In genomic region chr2:81181845-81182244, GRCh38 we compare ENCODE assay signal across 27 cellular contexts.
"Had no signal": no experiment of that assay in that cellular context is flagged by ENCODE, and none has a peak within 500 bp of the region (broad histone marks: within the 10 kb centered on the region; RNA-seq: fewer than 3 reads in every experiment).

No MANE protein-coding gene starts in this region.

- FAIRE-seq: colon, endometrium, endothelial cell of umbilical vein, frontal cortex had no signal

- ATAC-seq: effector memory CD8-positive, alpha-beta T cell; esophagus mucosa; foreskin keratinocyte; gastrocnemius medialis; gastroesophageal sphincter; heart left ventricle; heart right ventricle had no signal

- H3K27ac ChIP-seq: colonic mucosa, coronary artery, epithelial cell of prostate, esophagus muscularis mucosa, esophagus squamous epithelium, foreskin keratinocyte, gastrocnemius medialis, gastroesophageal sphincter, heart left ventricle, heart right ventricle had no signal

- H3K4me3 ChIP-seq: colonic mucosa, coronary artery, esophagus muscularis mucosa, esophagus squamous epithelium, gastrocnemius medialis, gastroesophageal sphincter, heart left ventricle, heart right ventricle had no signal

- H3K36me3 ChIP-seq: colonic mucosa, esophagus muscularis mucosa, esophagus squamous epithelium, gastrocnemius medialis, gastroesophageal sphincter, heart left ventricle, heart right ventricle had no signal

- H3K27me3 ChIP-seq: colonic mucosa, esophagus muscularis mucosa, esophagus squamous epithelium, foreskin keratinocyte, gastrocnemius medialis, gastroesophageal sphincter, heart left ventricle, heart right ventricle had no signal

- H3K4me1 ChIP-seq: colonic mucosa, esophagus muscularis mucosa, esophagus squamous epithelium, foreskin keratinocyte, gastrocnemius medialis, gastroesophageal sphincter, heart left ventricle, heart right ventricle had no signal

- H3K9me3 ChIP-seq: colonic mucosa, esophagus muscularis mucosa, gastrocnemius medialis, gastroesophageal sphincter had no signal

- DNase-seq: colonic mucosa; cortex of kidney; dermis blood vessel endothelial cell; effector CD4-positive, alpha-beta T cell; effector CD8-positive, alpha-beta T cell; effector memory CD4-positive, alpha-beta T cell; effector memory CD8-positive, alpha-beta T cell; endodermal cell; erythroblast; esophagus squamous epithelium; foreskin fibroblast; foreskin keratinocyte; foreskin melanocyte; gastrocnemius medialis; glutamatergic neuron; head of caudate nucleus; heart left ventricle; heart right ventricle had no signal
